1 cellular context compared by ENCODE assay signal in the genomic region with DNA sequence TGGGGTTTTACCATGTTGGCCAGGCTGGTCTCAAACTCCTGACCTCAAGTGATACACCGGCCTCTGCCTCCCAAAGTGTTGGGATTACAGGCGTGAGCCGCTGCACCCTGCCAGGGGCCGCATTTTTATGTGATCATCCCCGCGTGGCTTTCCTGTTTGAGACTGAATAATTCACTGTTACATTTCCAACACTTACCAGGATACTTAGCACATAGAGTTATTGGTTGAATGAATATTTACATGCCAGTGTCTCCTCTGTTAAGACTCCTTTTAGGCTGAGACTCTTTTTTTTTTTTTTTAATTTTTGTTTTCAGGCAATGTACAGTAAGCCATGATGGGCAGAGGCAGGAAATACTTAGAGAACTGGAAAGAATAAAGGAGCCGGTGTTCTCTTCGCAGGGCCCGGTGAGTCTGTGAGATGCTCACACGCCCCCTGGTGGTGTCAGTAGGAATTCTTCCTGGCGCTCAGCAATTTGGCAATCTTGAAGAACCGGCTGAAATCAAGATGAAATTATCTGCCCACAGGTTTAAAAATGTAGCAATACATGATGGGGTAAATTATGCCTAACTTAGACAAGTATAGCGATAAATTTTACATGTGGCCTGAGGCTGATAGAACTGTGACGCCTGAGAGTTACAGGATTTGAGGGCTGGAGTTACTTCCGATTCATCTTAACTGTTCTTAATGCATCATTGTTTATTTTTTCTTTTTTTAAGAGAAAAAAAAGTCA.
TF ChIP-seq lines count a peak whose summit lies in the region.

No MANE protein-coding gene starts in this region.

TF ChIP-seq in GM12878, 131 proteins besides CTCF, POLR2A, EP300 and RAD21:
- TF ChIP-seq YY1 (IDR thresholded peaks at IDR 0.05; ENCODE audit: low read depth, low read length) (peak; percentile 73; the same call in 1 of the 2 replicates), ZNF622 (IDR thresholded peaks at IDR 0.05) (no peak), ZSCAN29 (IDR thresholded peaks at IDR 0.05) (no peak), SIN3A (IDR thresholded peaks at IDR 0.05; ENCODE audit: low read depth, low read length) (no peak), CHD1 (IDR thresholded peaks at IDR 0.05; ENCODE audit: low read depth, low read length) (no peak), ZNF384 (IDR thresholded peaks at IDR 0.05; ENCODE audit: borderline replicate concordance, low read depth, low read length) (peak; percentile 37; the same call in 1 of the 2 replicates), SMC3 (IDR thresholded peaks at IDR 0.05; ENCODE audit: borderline replicate concordance, low read length) (peak; percentile 89)
- TF ChIP-seq, protein P1, sequence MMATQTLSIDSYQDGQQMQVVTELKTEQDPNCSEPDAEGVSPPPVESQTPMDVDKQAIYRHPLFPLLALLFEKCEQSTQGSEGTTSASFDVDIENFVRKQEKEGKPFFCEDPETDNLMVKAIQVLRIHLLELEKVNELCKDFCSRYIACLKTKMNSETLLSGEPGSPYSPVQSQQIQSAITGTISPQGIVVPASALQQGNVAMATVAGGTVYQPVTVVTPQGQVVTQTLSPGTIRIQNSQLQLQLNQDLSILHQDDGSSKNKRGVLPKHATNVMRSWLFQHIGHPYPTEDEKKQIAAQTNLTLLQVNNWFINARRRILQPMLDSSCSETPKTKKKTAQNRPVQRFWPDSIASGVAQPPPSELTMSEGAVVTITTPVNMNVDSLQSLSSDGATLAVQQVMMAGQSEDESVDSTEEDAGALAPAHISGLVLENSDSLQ (IDR thresholded peaks at IDR 0.05): peak; percentile 15; the same call in 1 of the 2 replicates
- TF ChIP-seq, protein P2, sequence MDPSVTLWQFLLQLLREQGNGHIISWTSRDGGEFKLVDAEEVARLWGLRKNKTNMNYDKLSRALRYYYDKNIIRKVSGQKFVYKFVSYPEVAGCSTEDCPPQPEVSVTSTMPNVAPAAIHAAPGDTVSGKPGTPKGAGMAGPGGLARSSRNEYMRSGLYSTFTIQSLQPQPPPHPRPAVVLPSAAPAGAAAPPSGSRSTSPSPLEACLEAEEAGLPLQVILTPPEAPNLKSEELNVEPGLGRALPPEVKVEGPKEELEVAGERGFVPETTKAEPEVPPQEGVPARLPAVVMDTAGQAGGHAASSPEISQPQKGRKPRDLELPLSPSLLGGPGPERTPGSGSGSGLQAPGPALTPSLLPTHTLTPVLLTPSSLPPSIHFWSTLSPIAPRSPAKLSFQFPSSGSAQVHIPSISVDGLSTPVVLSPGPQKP (IDR thresholded peaks at IDR 0.05; ENCODE audit: low read depth, low read length): no peak
- TF ChIP-seq, protein P3, sequence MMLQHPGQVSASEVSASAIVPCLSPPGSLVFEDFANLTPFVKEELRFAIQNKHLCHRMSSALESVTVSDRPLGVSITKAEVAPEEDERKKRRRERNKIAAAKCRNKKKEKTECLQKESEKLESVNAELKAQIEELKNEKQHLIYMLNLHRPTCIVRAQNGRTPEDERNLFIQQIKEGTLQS (IDR thresholded peaks at IDR 0.05; ENCODE audit: borderline replicate concordance, extremely low read depth, low read depth, low read length): no peak
